ENCODE assay signal across 1 cellular context in genomic region chr13:24664726-24665409, GRCh38.
TF ChIP-seq lines count a peak whose summit lies in the region.

No MANE protein-coding gene starts in this region.

TF ChIP-seq in HCT116, 20 proteins besides CTCF, POLR2A, EP300 and RAD21:
- TF ChIP-seq MAX (IDR thresholded peaks at IDR 0.05) (no peak), FOSL1 (IDR thresholded peaks at IDR 0.05; ENCODE audit: low read depth) (peak; percentile 12; the same call in 1 of the 2 replicates), EGR1 (IDR thresholded peaks at IDR 0.05; ENCODE audit: low read depth) (0 out of 2 replicates have a peak, but pooled peaks have one; percentile 20)
